Comparison of ENCODE assay signal across 17 cellular contexts in genomic region chr2:36572752-36573125, GRCh38.
"Had no signal": no experiment of that assay in that cellular context is flagged by ENCODE, and none has a peak within 500 bp of the region (broad histone marks: within the 10 kb centered on the region; RNA-seq: fewer than 3 reads in every experiment).

No MANE protein-coding gene starts in this region.

- H3K27me3 Mint-ChIP-seq: activated CD8-positive, alpha-beta memory T cell treated with anti-CD3 and anti-CD28 coated beads, Interleukin-2, amount 10 ng/mL, durations not matched to agents 7 days and 5 days; activated naive CD4-positive, alpha-beta T cell treated with anti-CD3 and anti-CD28 coated beads, Interleukin-2, amount 50 U/mL, for 24 hours; activated T-cell treated with anti-CD3 and anti-CD28 coated beads, Interleukin-2, amount 50 U/mL, for 24 hours; effector memory CD8-positive, alpha-beta T cell; natural killer cell treated with Interleukin-12 subunit alpha and Interleukin-12 subunit beta and Interleukin-15 and Interleukin-18, amount 100 ng/mL, for 72 hours had no signal

- H3K27ac Mint-ChIP-seq: activated CD8-positive, alpha-beta memory T cell treated with anti-CD3 and anti-CD28 coated beads, Interleukin-2, amount 10 ng/mL, durations not matched to agents 7 days and 5 days; activated naive CD4-positive, alpha-beta T cell treated with anti-CD3 and anti-CD28 coated beads, Interleukin-2, amount 50 U/mL, for 24 hours; activated T-cell treated with anti-CD3 and anti-CD28 coated beads, Interleukin-2, amount 50 U/mL, for 24 hours; natural killer cell treated with Interleukin-12 subunit alpha and Interleukin-12 subunit beta and Interleukin-15 and Interleukin-18, amount 100 ng/mL, for 72 hours had no signal

- H3K27me3 ChIP-seq: brain microvascular endothelial cell, sigmoid colon, uterus had no signal

- H3K9me3 ChIP-seq: sigmoid colon, uterus had no signal

- H3K36me3 ChIP-seq: uterus had no signal

- H3K27ac ChIP-seq: brain microvascular endothelial cell, uterus had no signal

- DNase-seq: activated CD4-positive, alpha-beta T cell treated with anti-CD3 and anti-CD28 coated beads, Interleukin-2, amount 50 U/mL, for 48 hours; activated CD8-positive, alpha-beta memory T cell treated with anti-CD3 and anti-CD28 coated beads, Interleukin-2, amount 10 ng/mL, durations not matched to agents 7 days and 5 days; activated effector memory CD4-positive, alpha-beta T cell treated with Interleukin-2 at 50 U/mL for 16 hours; activated T-cell treated with anti-CD3 and anti-CD28 coated beads, Interleukin-2, amount 50 U/mL, for 24 hours; amygdala; brain microvascular endothelial cell; effector memory CD8-positive, alpha-beta T cell; erythroblast; left colon; occipital lobe; sigmoid colon; stimulated activated CD4-positive, alpha-beta T cell treated with anti-CD3 and anti-CD28 coated beads, Interleukin-2, amount 100 ng/mL, for 48 hours; stimulated activated naive CD4-positive, alpha-beta T cell treated with Interleukin-2 at 50 U/mL for 16 hours; uterus had no signal

- H3K9me3 Mint-ChIP-seq: activated naive CD4-positive, alpha-beta T cell treated with anti-CD3 and anti-CD28 coated beads, Interleukin-2, amount 50 U/mL, for 24 hours; activated T-cell treated with anti-CD3 and anti-CD28 coated beads, Interleukin-2, amount 50 U/mL, for 24 hours; effector memory CD8-positive, alpha-beta T cell; natural killer cell treated with Interleukin-12 subunit alpha and Interleukin-12 subunit beta and Interleukin-15 and Interleukin-18, amount 100 ng/mL, for 72 hours had no signal

- H3K4me1 ChIP-seq: uterus had no signal

- H3K4me3 Mint-ChIP-seq: activated CD8-positive, alpha-beta memory T cell treated with anti-CD3 and anti-CD28 coated beads, Interleukin-2, amount 10 ng/mL, durations not matched to agents 7 days and 5 days; activated naive CD4-positive, alpha-beta T cell treated with anti-CD3 and anti-CD28 coated beads, Interleukin-2, amount 50 U/mL, for 24 hours; activated T-cell treated with anti-CD3 and anti-CD28 coated beads, Interleukin-2, amount 50 U/mL, for 24 hours; effector memory CD8-positive, alpha-beta T cell; natural killer cell treated with Interleukin-12 subunit alpha and Interleukin-12 subunit beta and Interleukin-15 and Interleukin-18, amount 100 ng/mL, for 72 hours had no signal

- H3K4me3 ChIP-seq: sigmoid colon, uterus had no signal

- H3K4me1 Mint-ChIP-seq: activated CD8-positive, alpha-beta memory T cell treated with anti-CD3 and anti-CD28 coated beads, Interleukin-2, amount 10 ng/mL, durations not matched to agents 7 days and 5 days had no signal

- ATAC-seq: activated CD4-positive, CD25-positive, alpha-beta regulatory T cell treated with anti-CD3 and anti-CD28 coated beads, Interleukin-2, amount 50 U/mL, for 24 hours; activated CD8-positive, alpha-beta memory T cell treated with anti-CD3 and anti-CD28 coated beads, Interleukin-2, amount 10 ng/mL, durations not matched to agents 7 days and 5 days; effector memory CD8-positive, alpha-beta T cell; left colon; natural killer cell treated with Interleukin-12 subunit alpha and Interleukin-12 subunit beta and Interleukin-15 and Interleukin-18, amount 100 ng/mL, for 72 hours had no signal
